In genomic region chr5:81192351-81192750, GRCh38 we compare ENCODE assay signal across 17 cellular contexts. TPM values are rescaled to one million over a fixed set of nuclear protein-coding genes. Genes with fewer than 3 reads are reported as not detected.
"Had no signal": no experiment of that assay in that cellular context is flagged by ENCODE, and none has a peak within 500 bp of the region (broad histone marks: within the 10 kb centered on the region; RNA-seq: fewer than 3 reads in every experiment).

No MANE protein-coding gene starts in this region.

- H3K36me3 ChIP-seq: ascending aorta, cardiac muscle cell, esophagus squamous epithelium, stomach, uterus had no signal

- H3K27ac Mint-ChIP-seq: activated CD4-positive, alpha-beta memory T cell treated with anti-CD3 and anti-CD28 coated beads for 36 hours; activated naive CD8-positive, alpha-beta T cell treated with anti-CD3 and anti-CD28 coated beads, Interleukin-2, amount 10 ng/mL, durations not matched to agents 7 days and 5 days; memory B cell had no signal

- H3K9me3 Mint-ChIP-seq: activated CD4-positive, alpha-beta memory T cell treated with anti-CD3 and anti-CD28 coated beads for 36 hours; activated naive CD8-positive, alpha-beta T cell treated with anti-CD3 and anti-CD28 coated beads, Interleukin-2, amount 10 ng/mL, durations not matched to agents 7 days and 5 days; memory B cell had no signal

- H3K4me3 Mint-ChIP-seq: activated CD4-positive, alpha-beta memory T cell treated with anti-CD3 and anti-CD28 coated beads for 36 hours; activated naive CD8-positive, alpha-beta T cell treated with anti-CD3 and anti-CD28 coated beads, Interleukin-2, amount 10 ng/mL, durations not matched to agents 7 days and 5 days; memory B cell; neural crest cell had no signal

- ATAC-seq: foreskin keratinocyte, left lobe of liver had no signal

- DNase-seq: activated CD4-positive, alpha-beta memory T cell treated with anti-CD3 and anti-CD28 coated beads for 36 hours; activated CD4-positive, alpha-beta T cell treated with anti-CD3 and anti-CD28 coated beads for 1 hour; activated gamma-delta T cell treated with Interleukin-2 at 50 U/mL for 16 hours; activated naive CD8-positive, alpha-beta T cell treated with anti-CD3 and anti-CD28 coated beads, Interleukin-2, amount 10 ng/mL, durations not matched to agents 7 days and 5 days; activated T-cell treated with anti-CD3 and anti-CD28 coated beads, Interleukin-2, amount 50 U/mL, for 48 hours; esophagus squamous epithelium; foreskin keratinocyte; retina; small intestine; stomach; uterus had no signal

- H3K4me3 ChIP-seq: ascending aorta, cardiac muscle cell, esophagus squamous epithelium, stomach, uterus had no signal

- H3K27me3 Mint-ChIP-seq: activated CD4-positive, alpha-beta memory T cell treated with anti-CD3 and anti-CD28 coated beads for 36 hours had no signal

- H3K36me3 Mint-ChIP-seq: activated CD4-positive, alpha-beta memory T cell treated with anti-CD3 and anti-CD28 coated beads for 36 hours; memory B cell had no signal

- H3K9me3 ChIP-seq: ascending aorta, esophagus squamous epithelium, stomach, uterus had no signal

- H3K27me3 ChIP-seq: ascending aorta, cardiac muscle cell, esophagus squamous epithelium, uterus had no signal

RNA-seq across cellular contexts. Expression of gene CKMT2, which starts 40.8 kb away (rescaled TPM):
- total RNA-seq: activated CD4-positive, alpha-beta memory T cell treated with anti-CD3 and anti-CD28 coated beads for 36 hours; activated naive CD8-positive, alpha-beta T cell treated with anti-CD3 and anti-CD28 coated beads, Interleukin-2, amount 10 ng/mL, durations not matched to agents 7 days and 5 days; foreskin keratinocyte; neural crest cell; T-helper 2 cell treated with Interferon-gamma antibody and Interleukin-4, amounts not matched to agents 100 ng/mL and 5 ng/mL, for 36 hours had no signal
